Comparison of ENCODE assay signal across 29 cellular contexts in genomic region chr22:19809741-19810140, GRCh38. TPM values are rescaled to one million over a fixed set of nuclear protein-coding genes. Genes with fewer than 3 reads are reported as not detected.
"Had no signal": no experiment of that assay in that cellular context is flagged by ENCODE, and none has a peak within 500 bp of the region (broad histone marks: within the 10 kb centered on the region; RNA-seq: fewer than 3 reads in every experiment).

No MANE protein-coding gene starts in this region.

- H3K27ac ChIP-seq: colonic mucosa, esophagus muscularis mucosa, foreskin keratinocyte, gastroesophageal sphincter, heart left ventricle, hepatocyte, neural progenitor cell, psoas muscle, sigmoid colon, thoracic aorta, tibial nerve, upper lobe of left lung had no signal

- H3K36me3 Mint-ChIP-seq: neural progenitor cell had no signal

- H3K4me1 ChIP-seq: gastroesophageal sphincter, neural progenitor cell, sigmoid colon had no signal

- FAIRE-seq: endothelial cell of umbilical vein, urothelium cell line had no signal

- H3K27me3 Mint-ChIP-seq: dendritic cell treated with granulocyte-macrophage colony-stimulating factor and Interleukin-4, amounts not matched to agents 40 ng/mL and 50 ng/mL, for 4 days; naive B cell; stimulated activated naive B cell treated with anti-CD40 and anti-IgM and Interleukin-4, amounts not matched to agents 10 μg/mL and 1 μg/mL and 100 μg/mL, for 72 hours; stimulated activated naive CD8-positive, alpha-beta T cell treated with anti-CD3 and anti-CD28 coated beads, Interleukin-15, Interleukin-2, amounts not matched to agents 100 ng/mL and 50 ng/mL, for 24 hours had no signal

- H3K27ac Mint-ChIP-seq: dendritic cell treated with granulocyte-macrophage colony-stimulating factor and Interleukin-4, amounts not matched to agents 40 ng/mL and 50 ng/mL, for 4 days; mesothelial cell of epicardium; nephron; neural progenitor cell; stimulated activated naive B cell treated with anti-CD40 and anti-IgM and Interleukin-4, amounts not matched to agents 10 μg/mL and 1 μg/mL and 100 μg/mL, for 72 hours; stimulated activated naive CD8-positive, alpha-beta T cell treated with anti-CD3 and anti-CD28 coated beads, Interleukin-15, Interleukin-2, amounts not matched to agents 100 ng/mL and 50 ng/mL, for 24 hours had no signal

- H3K4me3 ChIP-seq: colonic mucosa, esophagus muscularis mucosa, gastroesophageal sphincter, heart left ventricle, hepatocyte, mucosa of descending colon, neural progenitor cell, psoas muscle, sigmoid colon, thoracic aorta, tibial nerve, upper lobe of left lung had no signal

- DNase-seq: colonic mucosa; effector CD8-positive, alpha-beta T cell; foreskin keratinocyte; kidney glomerular epithelial cell; mesenchymal stem cell; mucosa of descending colon; naive B cell; psoas muscle; stimulated activated naive B cell treated with anti-CD40 and anti-IgM and Interleukin-4, amounts not matched to agents 10 μg/mL and 1 μg/mL and 100 μg/mL, for 72 hours had no signal

- ATAC-seq: foreskin keratinocyte; gastroesophageal sphincter; mucosa of descending colon; right cardiac atrium; stimulated activated naive B cell treated with anti-CD40 and anti-IgM and Interleukin-4, amounts not matched to agents 10 μg/mL and 1 μg/mL and 100 μg/mL, for 72 hours had no signal

- H3K9me3 ChIP-seq: colonic mucosa, esophagus muscularis mucosa, gastroesophageal sphincter, heart left ventricle, mucosa of descending colon, psoas muscle, sigmoid colon, thoracic aorta, tibial nerve, upper lobe of left lung had no signal

- H3K4me3 Mint-ChIP-seq: dendritic cell treated with granulocyte-macrophage colony-stimulating factor and Interleukin-4, amounts not matched to agents 40 ng/mL and 50 ng/mL, for 4 days; mesothelial cell of epicardium; naive B cell; nephron; neural progenitor cell; stimulated activated naive B cell treated with anti-CD40 and anti-IgM and Interleukin-4, amounts not matched to agents 10 μg/mL and 1 μg/mL and 100 μg/mL, for 72 hours; stimulated activated naive CD8-positive, alpha-beta T cell treated with anti-CD3 and anti-CD28 coated beads, Interleukin-15, Interleukin-2, amounts not matched to agents 100 ng/mL and 50 ng/mL, for 24 hours had no signal

- H3K27me3 ChIP-seq: colonic mucosa, esophagus muscularis mucosa, foreskin keratinocyte, gastroesophageal sphincter, heart left ventricle, hepatocyte, neural progenitor cell, sigmoid colon, tibial nerve, upper lobe of left lung had no signal

- H3K36me3 ChIP-seq: colonic mucosa, heart left ventricle, neural progenitor cell, thoracic aorta, upper lobe of left lung had no signal

- H3K9me3 Mint-ChIP-seq: dendritic cell treated with granulocyte-macrophage colony-stimulating factor and Interleukin-4, amounts not matched to agents 40 ng/mL and 50 ng/mL, for 4 days; mesothelial cell of epicardium; naive B cell; nephron; neural progenitor cell; stimulated activated naive B cell treated with anti-CD40 and anti-IgM and Interleukin-4, amounts not matched to agents 10 μg/mL and 1 μg/mL and 100 μg/mL, for 72 hours; stimulated activated naive CD8-positive, alpha-beta T cell treated with anti-CD3 and anti-CD28 coated beads, Interleukin-15, Interleukin-2, amounts not matched to agents 100 ng/mL and 50 ng/mL, for 24 hours had no signal

- H3K4me1 Mint-ChIP-seq: naive B cell had no signal

- H3K9ac ChIP-seq: neural progenitor cell had no signal

RNA-seq across cellular contexts. Expression of gene TBX1, which starts 49.2 kb away (rescaled TPM):
- total RNA-seq: chondrocyte, epithelial cell of proximal tubule, fibroblast of lung, hepatocyte, osteoblast had no signal
- polyA plus RNA-seq: fibroblast of lung had no signal
